ENCODE assay signal across 19 cellular contexts in genomic region chr4:143360838-143361237, GRCh38. TPM values are rescaled to one million over a fixed set of nuclear protein-coding genes. Genes with fewer than 3 reads are reported as not detected.
A peak's percentile ranks its signal among the peaks of the same experiment; 100 is the strongest.
DNase-seq lines count a peak whose midpoint lies in the region; ATAC-seq and TF ChIP-seq lines count a peak whose summit lies in the region.
"Had no signal": no experiment of that assay in that cellular context is flagged by ENCODE, and none has a peak within 500 bp of the region (broad histone marks: within the 10 kb centered on the region; RNA-seq: fewer than 3 reads in every experiment).

No MANE protein-coding gene starts in this region.

- H3K36me3 ChIP-seq in hepatocyte (replicated peaks; ENCODE audit: insufficient read depth, low read depth) = no peaks in the 10 kb centered on the region
- H3K36me3 ChIP-seq in tibial artery = no peaks in the 10 kb centered on the region
- H3K36me3 ChIP-seq: adrenal gland, sigmoid colon, vagina had no signal

- H3K9me3 Mint-ChIP-seq in HFFc6 = no peaks in the 10 kb centered on the region
- H3K9me3 Mint-ChIP-seq: CD8-positive, alpha-beta T cell had no signal

- no peaks in the 10 kb centered on the region for H3K9me2 ChIP-seq in hepatocyte (replicated peaks; ENCODE audit: insufficient read depth)

- peak overlapping the region; percentile 29 for H3K27ac Mint-ChIP-seq in HFFc6
- H3K27ac Mint-ChIP-seq: CD8-positive, alpha-beta T cell had no signal

- ATAC-seq in HG02678 (IDR thresholded peaks at IDR 0.05; ENCODE audit: unreplicated experiment) = no peak
- no peak for ATAC-seq in HG02973 (IDR thresholded peaks at IDR 0.05; ENCODE audit: unreplicated experiment)
- ATAC-seq: CD8-positive, alpha-beta T cell; K562 had no signal

- H3K4me1 Mint-ChIP-seq in HFFc6 (ENCODE audit: low read depth) = peaks cover 47% of the 10 kb centered on the region

- TF ChIP-seq CTCF in HFFc6 (IDR thresholded peaks at IDR 0.05) (no peak), hepatocyte (IDR thresholded peaks at IDR 0.05; ENCODE audit: poor library complexity) (no peak), tibial artery (IDR thresholded peaks at IDR 0.05) (no peak)

- no peaks in the 10 kb centered on the region for H4K20me1 ChIP-seq in hepatocyte (ENCODE audit: insufficient read depth, poor library complexity, severe bottlenecking)

- WGBS in hepatocyte (ENCODE audit: low lambda C conversion rate, missing lambda C conversion rate) = 75% methylated on average over 1 of the region's 1 CpG

- peak overlapping the region; percentile 16 for H3K4me3 Mint-ChIP-seq in HFFc6
- H3K4me3 Mint-ChIP-seq: CD8-positive, alpha-beta T cell had no signal

- H3K36me3 Mint-ChIP-seq in HFFc6 (ENCODE audit: low read depth) = no peaks in the 10 kb centered on the region; the same call in 1 of the 2 replicates
- H3K36me3 Mint-ChIP-seq: CD8-positive, alpha-beta T cell had no signal

- peak overlapping the region; percentile 7 for H3K4me2 ChIP-seq in hepatocyte

- H3K27ac ChIP-seq in hepatocyte (peak overlapping the region; percentile 91), tibial artery (peak overlapping the region; percentile 68 to 70)
- H3K27ac ChIP-seq: vagina had no signal

- peaks cover 51% of the 10 kb centered on the region for H3K4me1 ChIP-seq in hepatocyte (ENCODE audit: insufficient read depth)
- peaks cover 0 to 87% (median 51%) of the 10 kb centered on the region in 4 donors for H3K4me1 ChIP-seq in tibial artery

- DNase-seq in HFFc6 = no peak
- peak; percentile 19 for DNase-seq in amniotic stem cell (lab: John Stamatoyannopoulos, UW)
- DNase-seq in hepatocyte (ENCODE audit: low spot score) = no peak
- no peak for DNase-seq in tibial artery
- DNase-seq in dermis blood vessel endothelial cell = no peak
- DNase-seq: activated CD4-positive, alpha-beta T cell treated with anti-CD3 and anti-CD28 coated beads, Interleukin-2, amount 50 U/mL, for 48 hours; adrenal gland; CD8-positive, alpha-beta T cell; cortex of kidney; NCI-H1105 treated with DMSO at 0.1 percent for 48 hours; NK-92 treated with Interleukin-12 subunit alpha and Interleukin-12 subunit beta, amount 100 ng/mL, for 24 hours; Right ventricle myocardium superior; sigmoid colon; stimulated activated CD4-positive, alpha-beta T cell treated with anti-CD3 and anti-CD28 coated beads, Interleukin-4, amount 100 ng/mL, for 4 hours; T1000 had no signal

- no peaks in the 10 kb centered on the region; the same call in 1 of the 2 replicates for H3K27me3 Mint-ChIP-seq in HFFc6 (ENCODE audit: insufficient read depth)

- peaks cover 59% of the 10 kb centered on the region for H3K79me2 ChIP-seq in hepatocyte

- intact Hi-C loops in tibial artery (cut with DNase I; ENCODE audit: low total_unique reads) = no loop called here

- H3K9me3 ChIP-seq in hepatocyte (ENCODE audit: low read depth) (no peaks in the 10 kb centered on the region), tibial artery (no peaks in the 10 kb centered on the region)
- H3K9me3 ChIP-seq: adrenal gland, sigmoid colon, vagina had no signal

- H2AFZ ChIP-seq in hepatocyte = no peak overlapping the region

- H3K27me3 ChIP-seq in hepatocyte (no peaks in the 10 kb centered on the region), tibial artery (no peaks in the 10 kb centered on the region)
- H3K27me3 ChIP-seq: adrenal gland, sigmoid colon, vagina had no signal

- H3K4me3 ChIP-seq in hepatocyte (no peak overlapping the region), tibial artery (peak overlapping the region; percentile 11 to 29)
- H3K4me3 ChIP-seq: adrenal gland, K562, sigmoid colon, vagina had no signal

RNA-seq across cellular contexts. Expression of gene GAB1, which starts 24.2 kb away (rescaled TPM):
- total RNA-seq in HFFc6 (2021; fragmentation: NEBNext Ultra II Directional; extraction: Animal tissue kit (Norgen Biotek cat#: 25700)) = 1 to 10 TPM; 6.6 to 8.9 (median 6.9) TPM
- 30.7 and 37.5 TPM in 2 replicates for total RNA-seq in hepatocyte
- 6.0 and 10.9 TPM in 2 replicates for polyA plus RNA-seq in hepatocyte
- total RNA-seq in dermis blood vessel endothelial cell = 25.8 and 34.5 TPM in 2 replicates
